Comparison of ENCODE assay signal across 1 cellular context in genomic region chr3:195271116-195271858, GRCh38.
TF ChIP-seq lines count a peak whose summit lies in the region.

TSS of gene XXYLT1 (minus strand) at chr3:195271159. CDS start at chr3:195271058, 101 bp downstream.

TF ChIP-seq in HEK293, 187 proteins besides CTCF, POLR2A, EP300 and RAD21 (continued from another document and continues in another):
- TF ChIP-seq ZEB2 (tag by site-specific recombination; IDR thresholded peaks at IDR 0.05), result peak; percentile 87
- 0 out of 2 replicates have a peak, but pooled peaks have one; percentile 22 for TF ChIP-seq ZXDB (tag by site-specific recombination; IDR thresholded peaks at IDR 0.05)
- TF ChIP-seq IKZF3 (tag by site-specific recombination; IDR thresholded peaks at IDR 0.05), result no peak; the same call in 1 of the 2 replicates
- TF ChIP-seq, protein P1, sequence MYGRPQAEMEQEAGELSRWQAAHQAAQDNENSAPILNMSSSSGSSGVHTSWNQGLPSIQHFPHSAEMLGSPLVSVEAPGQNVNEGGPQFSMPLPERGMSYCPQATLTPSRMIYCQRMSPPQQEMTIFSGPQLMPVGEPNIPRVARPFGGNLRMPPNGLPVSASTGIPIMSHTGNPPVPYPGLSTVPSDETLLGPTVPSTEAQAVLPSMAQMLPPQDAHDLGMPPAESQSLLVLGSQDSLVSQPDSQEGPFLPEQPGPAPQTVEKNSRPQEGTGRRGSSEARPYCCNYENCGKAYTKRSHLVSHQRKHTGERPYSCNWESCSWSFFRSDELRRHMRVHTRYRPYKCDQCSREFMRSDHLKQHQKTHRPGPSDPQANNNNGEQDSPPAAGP (tag by site-specific recombination; IDR thresholded peaks at IDR 0.05), result peak; percentile 67
- TF ChIP-seq ZNF302 (tag by site-specific recombination; IDR thresholded peaks at IDR 0.05; ENCODE audit: low read depth), result no peak
- no peak for TF ChIP-seq ZNF274 (IDR thresholded peaks at IDR 0.05; ENCODE audit: low read length)
- no peak for TF ChIP-seq ZNF274 (tag by site-specific recombination; IDR thresholded peaks at IDR 0.05; ENCODE audit: borderline replicate concordance)
- TF ChIP-seq ZNF24 (tag by site-specific recombination; IDR thresholded peaks at IDR 0.05), result peak; percentile 21; the same call in 1 of the 2 replicates
- TF ChIP-seq, protein P2, sequence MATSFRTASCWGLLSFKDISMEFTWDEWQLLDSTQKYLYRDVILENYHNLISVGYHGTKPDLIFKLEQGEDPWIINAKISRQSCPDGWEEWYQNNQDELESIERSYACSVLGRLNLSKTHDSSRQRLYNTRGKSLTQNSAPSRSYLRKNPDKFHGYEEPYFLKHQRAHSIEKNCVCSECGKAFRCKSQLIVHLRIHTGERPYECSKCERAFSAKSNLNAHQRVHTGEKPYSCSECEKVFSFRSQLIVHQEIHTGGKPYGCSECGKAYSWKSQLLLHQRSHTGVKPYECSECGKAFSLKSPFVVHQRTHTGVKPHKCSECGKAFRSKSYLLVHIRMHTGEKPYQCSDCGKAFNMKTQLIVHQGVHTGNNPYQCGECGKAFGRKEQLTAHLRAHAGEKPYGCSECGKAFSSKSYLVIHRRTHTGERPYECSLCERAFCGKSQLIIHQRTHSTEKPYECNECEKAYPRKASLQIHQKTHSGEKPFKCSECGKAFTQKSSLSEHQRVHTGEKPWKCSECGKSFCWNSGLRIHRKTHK (tag by site-specific recombination; IDR thresholded peaks at IDR 0.05), result no peak
- TF ChIP-seq, protein P3, sequence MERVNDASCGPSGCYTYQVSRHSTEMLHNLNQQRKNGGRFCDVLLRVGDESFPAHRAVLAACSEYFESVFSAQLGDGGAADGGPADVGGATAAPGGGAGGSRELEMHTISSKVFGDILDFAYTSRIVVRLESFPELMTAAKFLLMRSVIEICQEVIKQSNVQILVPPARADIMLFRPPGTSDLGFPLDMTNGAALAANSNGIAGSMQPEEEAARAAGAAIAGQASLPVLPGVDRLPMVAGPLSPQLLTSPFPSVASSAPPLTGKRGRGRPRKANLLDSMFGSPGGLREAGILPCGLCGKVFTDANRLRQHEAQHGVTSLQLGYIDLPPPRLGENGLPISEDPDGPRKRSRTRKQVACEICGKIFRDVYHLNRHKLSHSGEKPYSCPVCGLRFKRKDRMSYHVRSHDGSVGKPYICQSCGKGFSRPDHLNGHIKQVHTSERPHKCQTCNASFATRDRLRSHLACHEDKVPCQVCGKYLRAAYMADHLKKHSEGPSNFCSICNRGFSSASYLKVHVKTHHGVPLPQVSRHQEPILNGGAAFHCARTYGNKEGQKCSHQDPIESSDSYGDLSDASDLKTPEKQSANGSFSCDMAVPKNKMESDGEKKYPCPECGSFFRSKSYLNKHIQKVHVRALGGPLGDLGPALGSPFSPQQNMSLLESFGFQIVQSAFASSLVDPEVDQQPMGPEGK (tag by site-specific recombination; IDR thresholded peaks at IDR 0.05), result peak; percentile 64
- TF ChIP-seq GLI4 (tag by site-specific recombination; IDR thresholded peaks at IDR 0.05), result no peak
- TF ChIP-seq ZNF48 (tag by site-specific recombination; IDR thresholded peaks at IDR 0.05), result no peak
- TF ChIP-seq TCF7L2 (IDR thresholded peaks at IDR 0.05; ENCODE audit: borderline replicate concordance, low read depth, low read length), result no peak
- TF ChIP-seq MYNN (tag by site-specific recombination; IDR thresholded peaks at IDR 0.05; ENCODE audit: borderline replicate concordance), result peak; percentile 72; the same call in 1 of the 2 replicates
- peak; percentile 71 for TF ChIP-seq ZNF660 (tag by site-specific recombination; IDR thresholded peaks at IDR 0.05)
- peak; percentile 10 for TF ChIP-seq SETDB1 (IDR thresholded peaks at IDR 0.05; ENCODE audit: insufficient read length, low read length)
- TF ChIP-seq ZBTB8A (tag by site-specific recombination; IDR thresholded peaks at IDR 0.05), result peak; percentile 96
- TF ChIP-seq ZBTB6 (tag by site-specific recombination; IDR thresholded peaks at IDR 0.05), result peak; percentile 9; the same call in 1 of the 2 replicates
- TF ChIP-seq ZNF837 (tag by site-specific recombination; IDR thresholded peaks at IDR 0.05), result no peak
- TF ChIP-seq ZNF776 (tag by site-specific recombination; IDR thresholded peaks at IDR 0.05; ENCODE audit: borderline replicate concordance), result no peak
- TF ChIP-seq ZNF600 (tag by site-specific recombination; IDR thresholded peaks at IDR 0.05), result peak; percentile 50; the same call in 1 of the 2 replicates
- TF ChIP-seq MEIS1 (CRISPR knock-in tag; IDR thresholded peaks at IDR 0.05; ENCODE audit: borderline replicate concordance), result no peak
- peak; percentile 35; the same call in 1 of the 2 replicates for TF ChIP-seq ZFP69B (tag by site-specific recombination; IDR thresholded peaks at IDR 0.05)
- TF ChIP-seq ZNF692 (tag by site-specific recombination; IDR thresholded peaks at IDR 0.05), result 0 out of 2 replicates have a peak, but pooled peaks have one; percentile 25
- TF ChIP-seq ZNF654 (tag by site-specific recombination; IDR thresholded peaks at IDR 0.05; ENCODE audit: low read depth), result peak; percentile 74
- TF ChIP-seq, protein P4, sequence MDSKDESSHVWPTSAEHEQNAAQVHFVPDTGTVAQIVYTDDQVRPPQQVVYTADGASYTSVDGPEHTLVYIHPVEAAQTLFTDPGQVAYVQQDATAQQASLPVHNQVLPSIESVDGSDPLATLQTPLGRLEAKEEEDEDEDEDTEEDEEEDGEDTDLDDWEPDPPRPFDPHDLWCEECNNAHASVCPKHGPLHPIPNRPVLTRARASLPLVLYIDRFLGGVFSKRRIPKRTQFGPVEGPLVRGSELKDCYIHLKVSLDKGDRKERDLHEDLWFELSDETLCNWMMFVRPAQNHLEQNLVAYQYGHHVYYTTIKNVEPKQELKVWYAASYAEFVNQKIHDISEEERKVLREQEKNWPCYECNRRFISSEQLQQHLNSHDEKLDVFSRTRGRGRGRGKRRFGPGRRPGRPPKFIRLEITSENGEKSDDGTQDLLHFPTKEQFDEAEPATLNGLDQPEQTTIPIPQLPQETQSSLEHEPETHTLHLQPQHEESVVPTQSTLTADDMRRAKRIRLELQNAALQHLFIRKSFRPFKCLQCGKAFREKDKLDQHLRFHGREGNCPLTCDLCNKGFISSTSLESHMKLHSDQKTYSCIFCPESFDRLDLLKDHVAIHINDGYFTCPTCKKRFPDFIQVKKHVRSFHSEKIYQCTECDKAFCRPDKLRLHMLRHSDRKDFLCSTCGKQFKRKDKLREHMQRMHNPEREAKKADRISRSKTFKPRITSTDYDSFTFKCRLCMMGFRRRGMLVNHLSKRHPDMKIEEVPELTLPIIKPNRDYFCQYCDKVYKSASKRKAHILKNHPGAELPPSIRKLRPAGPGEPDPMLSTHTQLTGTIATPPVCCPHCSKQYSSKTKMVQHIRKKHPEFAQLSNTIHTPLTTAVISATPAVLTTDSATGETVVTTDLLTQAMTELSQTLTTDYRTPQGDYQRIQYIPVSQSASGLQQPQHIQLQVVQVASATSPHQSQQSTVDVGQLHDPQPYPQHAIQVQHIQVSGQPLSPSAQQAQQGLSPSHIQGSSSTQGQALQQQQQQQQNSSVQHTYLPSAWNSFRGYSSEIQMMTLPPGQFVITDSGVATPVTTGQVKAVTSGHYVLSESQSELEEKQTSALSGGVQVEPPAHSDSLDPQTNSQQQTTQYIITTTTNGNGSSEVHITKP (tag by site-specific recombination; IDR thresholded peaks at IDR 0.05), result peak; percentile 88
- TF ChIP-seq ZBTB7A (tag by site-specific recombination; IDR thresholded peaks at IDR 0.05; ENCODE audit: low read depth), result no peak
- peak; percentile 76; the same call in 1 of the 2 replicates for TF ChIP-seq ZNF610 (tag by site-specific recombination; IDR thresholded peaks at IDR 0.05; ENCODE audit: borderline replicate concordance)
- no peak for TF ChIP-seq ZNF621 (tag by site-specific recombination; IDR thresholded peaks at IDR 0.05)
- no peak for TF ChIP-seq ZNF670 (tag by site-specific recombination; IDR thresholded peaks at IDR 0.05; ENCODE audit: low read depth)
- peak; percentile 58; the same call in 1 of the 2 replicates for TF ChIP-seq KLF9 (tag by site-specific recombination; IDR thresholded peaks at IDR 0.05; ENCODE audit: low read depth)
- peak; percentile 56 for TF ChIP-seq ZNF341 (tag by site-specific recombination; IDR thresholded peaks at IDR 0.05; ENCODE audit: low read depth)
- peak; percentile 77 for TF ChIP-seq SP3 (tag by site-specific recombination; IDR thresholded peaks at IDR 0.05)
- no peak for TF ChIP-seq ZBTB1 (tag by site-specific recombination; IDR thresholded peaks at IDR 0.05)
- TF ChIP-seq ZBTB17 (tag by site-specific recombination; IDR thresholded peaks at IDR 0.05), result peak; percentile 80
- peak; percentile 85 for TF ChIP-seq PRDM6 (tag by site-specific recombination; IDR thresholded peaks at IDR 0.05)
- TF ChIP-seq ZNF449 (tag by site-specific recombination; IDR thresholded peaks at IDR 0.05), result peak; percentile 28; the same call in 1 of the 2 replicates
- TF ChIP-seq ZBTB48 (tag by site-specific recombination; IDR thresholded peaks at IDR 0.05), result peak; percentile 57; the same call in 1 of the 2 replicates
- TF ChIP-seq, protein P5, sequence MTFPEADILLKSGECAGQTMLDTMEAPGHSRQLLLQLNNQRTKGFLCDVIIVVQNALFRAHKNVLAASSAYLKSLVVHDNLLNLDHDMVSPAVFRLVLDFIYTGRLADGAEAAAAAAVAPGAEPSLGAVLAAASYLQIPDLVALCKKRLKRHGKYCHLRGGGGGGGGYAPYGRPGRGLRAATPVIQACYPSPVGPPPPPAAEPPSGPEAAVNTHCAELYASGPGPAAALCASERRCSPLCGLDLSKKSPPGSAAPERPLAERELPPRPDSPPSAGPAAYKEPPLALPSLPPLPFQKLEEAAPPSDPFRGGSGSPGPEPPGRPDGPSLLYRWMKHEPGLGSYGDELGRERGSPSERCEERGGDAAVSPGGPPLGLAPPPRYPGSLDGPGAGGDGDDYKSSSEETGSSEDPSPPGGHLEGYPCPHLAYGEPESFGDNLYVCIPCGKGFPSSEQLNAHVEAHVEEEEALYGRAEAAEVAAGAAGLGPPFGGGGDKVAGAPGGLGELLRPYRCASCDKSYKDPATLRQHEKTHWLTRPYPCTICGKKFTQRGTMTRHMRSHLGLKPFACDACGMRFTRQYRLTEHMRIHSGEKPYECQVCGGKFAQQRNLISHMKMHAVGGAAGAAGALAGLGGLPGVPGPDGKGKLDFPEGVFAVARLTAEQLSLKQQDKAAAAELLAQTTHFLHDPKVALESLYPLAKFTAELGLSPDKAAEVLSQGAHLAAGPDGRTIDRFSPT (tag by site-specific recombination; IDR thresholded peaks at IDR 0.05), result no peak
